ENCODE assay signal across 12 cellular contexts in genomic region chr20:63734111-63734945, GRCh38. TPM values are rescaled to one million over a fixed set of nuclear protein-coding genes. Genes with fewer than 3 reads are reported as not detected.
DNase-seq lines count a peak whose midpoint lies in the region; ATAC-seq, FAIRE-seq and TF ChIP-seq lines count a peak whose summit lies in the region.
"Had no signal": no experiment of that assay in that cellular context is flagged by ENCODE, and none has a peak within 500 bp of the region (broad histone marks: within the 10 kb centered on the region; RNA-seq: fewer than 3 reads in every experiment).

No MANE protein-coding gene starts in this region.

- H3K4me3 ChIP-seq in CD4-positive, CD25-positive, alpha-beta regulatory T cell (ENCODE audit: low read depth, low read length): no peak overlapping the region
- no peak overlapping the region for H3K4me3 ChIP-seq in endodermal cell (ENCODE audit: low read length)

- no peak for FAIRE-seq in GM12891 (lab: Jason Lieb, UNC)
- FAIRE-seq: RCC 7860 had no signal

- no peaks in the 10 kb centered on the region for H3K9me3 Mint-ChIP-seq in CD4-positive, CD25-positive, alpha-beta regulatory T cell
- H3K9me3 Mint-ChIP-seq in endodermal cell (no peaks in the 10 kb centered on the region), WTC11 (no peaks in the 10 kb centered on the region)

- H3K27ac Mint-ChIP-seq in CD4-positive, CD25-positive, alpha-beta regulatory T cell: peak overlapping the region in 1 of 3 donors; percentile 62
- peak overlapping the region; percentile 52 for H3K27ac Mint-ChIP-seq in endodermal cell
- no peak overlapping the region; the same call in 1 of the 2 replicates for H3K27ac Mint-ChIP-seq in WTC11

- peak overlapping the region in 3 of 4 donors; percentile 42 to 79 (median 62) for H3K4me3 Mint-ChIP-seq in CD4-positive, CD25-positive, alpha-beta regulatory T cell
- H3K4me3 Mint-ChIP-seq in endodermal cell (no peak overlapping the region), WTC11 (no peak overlapping the region)

- 93 to 94% methylated on average over 20 to 25 of the region's 25 CpGs for WGBS in endodermal cell (ENCODE audit: insufficient coverage in 1 of 2, insufficient read length in 1 of 2), 2 experiments

- POLR2A ChIA-PET in WTC11 (lab: Charles Lee): no interaction called here

- H3K27ac ChIP-seq in CD4-positive, CD25-positive, alpha-beta regulatory T cell (ENCODE audit: insufficient read depth, low read length, poor library complexity, severe bottlenecking): peak overlapping the region; percentile 14
- no peak overlapping the region for H3K27ac ChIP-seq in endodermal cell (ENCODE audit: low read depth, low read length)
- H3K27ac ChIP-seq: C4-2B had no signal

- TF ChIP-seq CTCF in endodermal cell (conservative IDR thresholded peaks at IDR 0.05): no peak
- TF ChIP-seq CTCF in WTC11 (IDR thresholded peaks at IDR 0.05): no peak

- peaks cover 15% of the 10 kb centered on the region for H3K36me3 ChIP-seq in CD4-positive, CD25-positive, alpha-beta regulatory T cell (ENCODE audit: control insufficient read depth, insufficient read depth, low read length)
- peaks cover 35% of the 10 kb centered on the region for H3K36me3 ChIP-seq in endodermal cell (ENCODE audit: control insufficient read depth, insufficient read depth, low read length)

- no peaks in the 10 kb centered on the region for H3K27me3 Mint-ChIP-seq in CD4-positive, CD25-positive, alpha-beta regulatory T cell
- H3K27me3 Mint-ChIP-seq in endodermal cell (ENCODE audit: insufficient read depth): peaks cover 1% of the 10 kb centered on the region
- no peaks in the 10 kb centered on the region for H3K27me3 Mint-ChIP-seq in WTC11 (ENCODE audit: low read depth)

- H3K9ac ChIP-seq in endodermal cell (ENCODE audit: extremely low read depth, low read length, poor library complexity, severe bottlenecking): no peak overlapping the region

- peaks cover 4 to 23% (median 16%) of the 10 kb centered on the region in 4 donors for H3K4me1 Mint-ChIP-seq in CD4-positive, CD25-positive, alpha-beta regulatory T cell
- H3K4me1 Mint-ChIP-seq in endodermal cell: no peaks in the 10 kb centered on the region
- no peaks in the 10 kb centered on the region for H3K4me1 Mint-ChIP-seq in WTC11

- no peak for DNase-seq in CD4-positive, CD25-positive, alpha-beta regulatory T cell
- no peak for DNase-seq in GM12891 (ENCODE audit: insufficient read length, low spot score)
- peak; percentile 45 for DNase-seq in endodermal cell
- DNase-seq in DMS153 (lab: John Stamatoyannopoulos, UW): no peak
- DNase-seq in WTC11 (ENCODE audit: low spot score): no peak
- DNase-seq in NCI-H1694 treated with DMSO at 0.1 percent for 48 hours (lab: John Stamatoyannopoulos, UW): no peak
- DNase-seq: central memory CD4-positive, alpha-beta T cell; NCI-H2081 treated with DMSO at 0.1 percent for 48 hours; NCI-H748 treated with DMSO at 0.1 percent for 48 hours; SW 1271 had no signal

- CTCF ChIA-PET in WTC11 (lab: Charles Lee): interaction anchor here (3.1 kb wide), 1 partner anchor 41 kb away, joined by 14 read pairs; no protein-coding TSS in a partner anchor

- H3K4me1 ChIP-seq in CD4-positive, CD25-positive, alpha-beta regulatory T cell (ENCODE audit: control insufficient read depth, insufficient read depth, low read length, poor library complexity, severe bottlenecking): peaks cover 58% of the 10 kb centered on the region
- no peaks in the 10 kb centered on the region for H3K4me1 ChIP-seq in endodermal cell (ENCODE audit: control insufficient read depth, insufficient read depth, low read length)

- ATAC-seq in CD4-positive, CD25-positive, alpha-beta regulatory T cell (ENCODE audit: low read depth in 2 of 2): no peak
- ATAC-seq in WTC11: no peak

- 0 out of 2 replicates have a peak, but pooled peaks have one; percentile 25 for TF ChIP-seq POLR2A in GM12891 (IDR thresholded peaks at IDR 0.05; ENCODE audit: low read depth, low read length)

- H3K9me3 ChIP-seq in CD4-positive, CD25-positive, alpha-beta regulatory T cell (ENCODE audit: control insufficient read depth in 2 of 2, low read length in 2 of 2): no peaks in the 10 kb centered on the region
- no peaks in the 10 kb centered on the region for H3K9me3 ChIP-seq in endodermal cell (ENCODE audit: control insufficient read depth, low read length)

- H3K27me3 ChIP-seq in CD4-positive, CD25-positive, alpha-beta regulatory T cell (ENCODE audit: control insufficient read depth, insufficient read depth, low read length): no peaks in the 10 kb centered on the region
- H3K27me3 ChIP-seq in endodermal cell (ENCODE audit: control insufficient read depth, insufficient read depth, low read length, poor library complexity, severe bottlenecking): no peaks in the 10 kb centered on the region

- H3K36me3 Mint-ChIP-seq in CD4-positive, CD25-positive, alpha-beta regulatory T cell: peaks cover 21% of the 10 kb centered on the region
- H3K36me3 Mint-ChIP-seq in endodermal cell (ENCODE audit: low read depth) (peaks cover 21% of the 10 kb centered on the region), WTC11 (peaks cover 8% of the 10 kb centered on the region; the same call in 1 of the 2 replicates)

TF ChIP-seq in GM12891, 5 proteins besides CTCF, POLR2A, EP300 and RAD21:
- TF ChIP-seq TAF1 (IDR thresholded peaks at IDR 0.05; ENCODE audit: low read depth, low read length) (no peak), SPI1 (IDR thresholded peaks at IDR 0.05; ENCODE audit: low read depth, low read length) (no peak), POLR2AphosphoS5 (IDR thresholded peaks at IDR 0.05; ENCODE audit: low read depth, low read length) (0 out of 2 replicates have a peak, but pooled peaks have one; percentile 19), POU2F2 (IDR thresholded peaks at IDR 0.05; ENCODE audit: low read depth, low read length) (no peak), PAX5 (IDR thresholded peaks at IDR 0.05; ENCODE audit: insufficient read depth, low read length, severe bottlenecking) (no peak)

TF ChIP-seq in WTC11, 78 proteins besides CTCF, POLR2A, EP300 and RAD21 (continues in another document):
- TF ChIP-seq FOXK1 (CRISPR knock-in tag; IDR thresholded peaks at IDR 0.05) (no peak), ZNF263 (CRISPR knock-in tag; IDR thresholded peaks at IDR 0.05; ENCODE audit: low read depth) (no peak), FOXP4 (CRISPR knock-in tag; IDR thresholded peaks at IDR 0.05) (no peak)
- TF ChIP-seq, protein P1, sequence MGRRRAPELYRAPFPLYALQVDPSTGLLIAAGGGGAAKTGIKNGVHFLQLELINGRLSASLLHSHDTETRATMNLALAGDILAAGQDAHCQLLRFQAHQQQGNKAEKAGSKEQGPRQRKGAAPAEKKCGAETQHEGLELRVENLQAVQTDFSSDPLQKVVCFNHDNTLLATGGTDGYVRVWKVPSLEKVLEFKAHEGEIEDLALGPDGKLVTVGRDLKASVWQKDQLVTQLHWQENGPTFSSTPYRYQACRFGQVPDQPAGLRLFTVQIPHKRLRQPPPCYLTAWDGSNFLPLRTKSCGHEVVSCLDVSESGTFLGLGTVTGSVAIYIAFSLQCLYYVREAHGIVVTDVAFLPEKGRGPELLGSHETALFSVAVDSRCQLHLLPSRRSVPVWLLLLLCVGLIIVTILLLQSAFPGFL (CRISPR knock-in tag; IDR thresholded peaks at IDR 0.05; ENCODE audit: borderline replicate concordance): no peak

RNA-seq across cellular contexts. Expression of gene LIME1, which starts 2.1 kb away (rescaled TPM):
- 237 TPM for total RNA-seq in CD4-positive, CD25-positive, alpha-beta regulatory T cell
- 100 to 1,000 TPM; 338 to 547 (median 430) TPM for polyA plus RNA-seq in CD4-positive, CD25-positive, alpha-beta regulatory T cell
- 12.0 TPM for polyA plus RNA-seq in GM12891 (2012; ENCODE audit: low read depth, missing spikeins)
- total RNA-seq in endodermal cell (10 to 100 TPM in 1 of 2 donors, 1 to 10 TPM in 1; 7.6 to 10.1 TPM), WTC11 (2021) (4.5 to 7.0 TPM (median 6.0 TPM) in 3 replicates)
- polyA plus RNA-seq in endodermal cell (2013, experiment 1 of 2): 10.0 TPM
- polyA plus RNA-seq in endodermal cell (2013, experiment 2 of 2): 9.6 TPM

RNA-seq across cellular contexts. Expression of gene SLC2A4RG, which starts 5.2 kb away (rescaled TPM):
- total RNA-seq in CD4-positive, CD25-positive, alpha-beta regulatory T cell: 110 TPM
- polyA plus RNA-seq in CD4-positive, CD25-positive, alpha-beta regulatory T cell: 1 to 10 TPM; 2.9 to 7.7 (median 4.5) TPM
- 23.9 TPM for polyA plus RNA-seq in GM12891 (2012; ENCODE audit: low read depth, missing spikeins)
- total RNA-seq in endodermal cell (100 to 1,000 TPM in 1 of 2 donors, 10 to 100 TPM in 1; 69.3 to 108 TPM), WTC11 (2021) (41.6 to 47.2 TPM (median 43.3 TPM) in 3 replicates)
- polyA plus RNA-seq in endodermal cell (2013, experiment 1 of 2): 89.4 TPM
- polyA plus RNA-seq in endodermal cell (2013, experiment 2 of 2): 77.8 TPM

RNA-seq across cellular contexts. Expression of gene ZGPAT, which starts 26.5 kb away (rescaled TPM):
- total RNA-seq in CD4-positive, CD25-positive, alpha-beta regulatory T cell: 51.5 TPM
- polyA plus RNA-seq in CD4-positive, CD25-positive, alpha-beta regulatory T cell: 10 to 100 TPM; 34.0 to 43.2 (median 40.3) TPM
- polyA plus RNA-seq in GM12891 (2012; ENCODE audit: low read depth, missing spikeins): 17.1 TPM
- total RNA-seq in endodermal cell (10 to 100 TPM; 28.8 to 29.5 TPM), WTC11 (2021) (28.3 to 31.0 TPM (median 30.4 TPM) in 3 replicates)
- 20.8 TPM for polyA plus RNA-seq in endodermal cell (2013, experiment 1 of 2)
- polyA plus RNA-seq in endodermal cell (2013, experiment 2 of 2): 22.4 TPM

RNA-seq across cellular contexts. Expression of gene ARFRP1, which starts 26.6 kb away (rescaled TPM):
- total RNA-seq in CD4-positive, CD25-positive, alpha-beta regulatory T cell: 51.6 TPM
- 10 to 100 TPM; 56.6 to 65.7 (median 63.1) TPM for polyA plus RNA-seq in CD4-positive, CD25-positive, alpha-beta regulatory T cell
- polyA plus RNA-seq in GM12891 (2012; ENCODE audit: low read depth, missing spikeins): 26.5 TPM
- total RNA-seq in endodermal cell (10 to 100 TPM; 41.6 to 46.2 TPM), WTC11 (2021) (24.3 to 30.2 TPM (median 27.4 TPM) in 3 replicates)
- polyA plus RNA-seq in endodermal cell (2013, experiment 1 of 2): 17.2 TPM
- polyA plus RNA-seq in endodermal cell (2013, experiment 2 of 2): 13.7 TPM

RNA-seq across cellular contexts. Expression of gene TNFRSF6B, which starts 37.9 kb away (rescaled TPM):
- not detected for total RNA-seq in CD4-positive, CD25-positive, alpha-beta regulatory T cell
- not detected for polyA plus RNA-seq in CD4-positive, CD25-positive, alpha-beta regulatory T cell
- polyA plus RNA-seq in GM12891 (2012; ENCODE audit: low read depth, missing spikeins): 0.51 TPM
- total RNA-seq in endodermal cell (not detected), WTC11 (2021) (not detected in 3 replicates)
- polyA plus RNA-seq in endodermal cell (2013, experiment 1 of 2): 2.0 TPM
- 1.1 TPM for polyA plus RNA-seq in endodermal cell (2013, experiment 2 of 2)

Comparison
In these comparisons a context has a peak if more than half of its experiments do, and no peak if none do; other contexts are left out.
1. H3K4me3 Mint-ChIP-seq: peak in CD4-positive, CD25-positive, alpha-beta regulatory T cell (3 of 4); none in endodermal cell (single experiment) and WTC11 (single experiment).
2. RNA of gene LIME1, which starts 2.1 kb away (total RNA-seq): 237 TPM in CD4-positive, CD25-positive, alpha-beta regulatory T cell (single experiment); 7.6 to 10.1 TPM in endodermal cell and 4.5 to 7.0 TPM in WTC11; every median in the first group is over 10 times any median in the second.